10 cellular contexts compared by ENCODE assay signal in the genomic region with DNA sequence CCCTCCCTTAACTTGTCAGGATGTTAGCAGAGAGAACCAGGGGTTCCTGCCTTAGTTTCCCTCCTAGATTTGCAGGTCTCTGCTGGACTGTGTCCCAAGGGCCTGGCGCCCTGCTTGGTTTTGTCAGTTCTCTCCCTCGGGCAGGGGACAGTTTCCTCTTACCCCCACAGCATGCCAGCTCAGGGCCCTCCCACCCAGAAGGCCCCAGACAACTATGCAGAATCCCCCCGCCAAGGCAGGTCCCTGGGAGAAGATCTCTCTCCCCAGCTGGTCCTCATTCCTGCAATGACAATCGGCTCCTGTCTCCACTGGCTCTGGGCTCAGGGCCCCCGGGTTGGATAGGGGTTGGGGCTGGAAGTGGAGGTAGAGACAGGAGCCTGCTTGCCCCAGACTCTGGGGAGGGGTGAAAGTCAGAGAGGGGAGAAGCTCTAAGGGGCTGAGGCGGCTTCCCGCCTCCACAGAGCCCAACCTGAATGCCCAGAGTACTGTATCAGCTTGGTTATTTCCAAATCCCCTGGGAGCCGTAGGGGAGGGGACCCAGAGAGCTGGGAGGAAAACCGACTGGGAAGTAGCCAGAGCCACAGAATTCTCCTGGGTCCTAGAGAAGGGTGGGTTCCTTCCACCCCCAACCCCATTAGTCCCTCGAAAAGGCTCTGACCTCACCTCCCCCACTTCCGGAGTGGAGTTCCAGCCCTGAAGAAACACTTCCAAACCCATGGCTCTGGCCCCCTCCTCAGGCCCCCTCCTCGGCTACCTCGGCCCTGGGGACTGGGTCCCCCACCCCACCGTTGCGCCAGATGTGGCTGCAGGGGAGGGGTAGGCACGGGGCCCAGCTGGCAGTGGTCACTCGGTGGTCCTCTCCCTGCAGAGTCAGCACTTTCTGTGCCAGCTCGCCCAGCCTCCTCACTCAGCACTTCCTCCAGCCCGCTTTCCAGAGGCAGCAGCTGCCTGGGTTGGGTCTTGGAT. TPM values are rescaled to one million over a fixed set of nuclear protein-coding genes. Genes with fewer than 3 reads are reported as not detected.
DNase-seq lines count a peak whose midpoint lies in the region; ATAC-seq and TF ChIP-seq lines count a peak whose summit lies in the region.
"Had no signal": no experiment of that assay in that cellular context is flagged by ENCODE, and none has a peak within 500 bp of the region (broad histone marks: within the 10 kb centered on the region; RNA-seq: fewer than 3 reads in every experiment).

No MANE protein-coding gene starts in this region.

- H3K4me3 ChIP-seq in duodenal mucosa (ENCODE audit: low read depth in 1 of 2, low read length in 2 of 2): no peak overlapping the region
- H3K4me3 ChIP-seq: GM12878 had no signal

- no peaks in the 10 kb centered on the region for H3K27me3 ChIP-seq in CD4-positive, alpha-beta T cell (ENCODE audit: control insufficient read depth, insufficient read depth, low read length)
- H3K27me3 ChIP-seq in duodenal mucosa (ENCODE audit: control insufficient read depth in 1 of 2, insufficient read depth in 2 of 2, low read length in 2 of 2): no peaks in the 10 kb centered on the region

- peaks cover 27 to 43% of the 10 kb centered on the region in 2 donors for H3K4me1 ChIP-seq in duodenal mucosa (ENCODE audit: control insufficient read depth in 1 of 2, insufficient read depth in 2 of 2, low read length in 2 of 2)

- intact Hi-C loops in CD4-positive, alpha-beta T cell (cut with DNase I, micrococcal nuclease): no loop called here

- peak overlapping the region; percentile 49 for H3K27ac Mint-ChIP-seq in CD4-positive, alpha-beta T cell
- no peak overlapping the region for H3K27ac Mint-ChIP-seq in T-helper 2 cell treated with Interferon-gamma antibody and Interleukin-4, amounts not matched to agents 5 μg/mL and 100 μg/mL, for 36 hours

- H3K36me3 ChIP-seq in duodenal mucosa (ENCODE audit: control insufficient read depth in 1 of 2, insufficient read depth in 2 of 2, low read length in 2 of 2): no peaks in the 10 kb centered on the region

- H3K27ac ChIP-seq in CD4-positive, alpha-beta T cell (ENCODE audit: low read depth, low read length): no peak overlapping the region
- peak overlapping the region; percentile 42 for H3K27ac ChIP-seq in duodenal mucosa (ENCODE audit: low read depth, low read length)

- no peak for DNase-seq in CD4-positive, alpha-beta T cell
- DNase-seq in NCI-H1694 treated with DMSO at 0.1 percent for 48 hours (lab: John Stamatoyannopoulos, UW) (peak; percentile 26), myocyte (ENCODE audit: low read depth) (peak; percentile 80), NAMALWA (ENCODE audit: low spot score) (no peak), cerebellar nuclear complex (lab: John Stamatoyannopoulos, UW) (no peak), NCI-H2196 treated with DMSO at 0.1 percent for 48 hours (lab: John Stamatoyannopoulos, UW; ENCODE audit: unreplicated experiment) (no peak)
- no peak for DNase-seq in T-helper 2 cell treated with Interferon-gamma antibody and Interleukin-4, amounts not matched to agents 5 μg/mL and 100 μg/mL, for 36 hours (ENCODE audit: low spot score)
- DNase-seq: activated naive CD4-positive, alpha-beta T cell treated with anti-CD3 and anti-CD28 coated beads, Interleukin-2, amount 50 U/mL, for 16 hours had no signal

- CTCF ChIA-PET in CD4-positive, alpha-beta T cell (lab: Charles Lee): interaction anchor here (1.0 kb wide), 1 partner anchor 18 kb away, joined by 3 read pairs; no protein-coding TSS in a partner anchor

- peaks cover 47% of the 10 kb centered on the region for H3K4me1 Mint-ChIP-seq in CD4-positive, alpha-beta T cell (ENCODE audit: low read depth)
- peaks cover 31% of the 10 kb centered on the region for H3K4me1 Mint-ChIP-seq in T-helper 2 cell treated with Interferon-gamma antibody and Interleukin-4, amounts not matched to agents 5 μg/mL and 100 μg/mL, for 36 hours (ENCODE audit: low read depth)

- no peaks in the 10 kb centered on the region for H3K9me3 Mint-ChIP-seq in CD4-positive, alpha-beta T cell
- peaks cover 14% of the 10 kb centered on the region for H3K9me3 Mint-ChIP-seq in T-helper 2 cell treated with Interferon-gamma antibody and Interleukin-4, amounts not matched to agents 5 μg/mL and 100 μg/mL, for 36 hours

- TF ChIP-seq CTCF in CD4-positive, alpha-beta T cell (IDR thresholded peaks at IDR 0.05): no peak

- H3K27me3 Mint-ChIP-seq in CD4-positive, alpha-beta T cell: no peaks in the 10 kb centered on the region
- H3K27me3 Mint-ChIP-seq in T-helper 2 cell treated with Interferon-gamma antibody and Interleukin-4, amounts not matched to agents 5 μg/mL and 100 μg/mL, for 36 hours (ENCODE audit: low read depth): peaks cover 6% of the 10 kb centered on the region

- no peak for ATAC-seq in CD4-positive, alpha-beta T cell (ENCODE audit: poor library complexity)
- ATAC-seq: GM12878 had no signal

- POLR2A ChIA-PET in CD4-positive, alpha-beta T cell (lab: Charles Lee): no interaction called here

- no peak overlapping the region for H3K4me3 Mint-ChIP-seq in CD4-positive, alpha-beta T cell
- H3K4me3 Mint-ChIP-seq in T-helper 2 cell treated with Interferon-gamma antibody and Interleukin-4, amounts not matched to agents 5 μg/mL and 100 μg/mL, for 36 hours: no peak overlapping the region

- H3K9ac ChIP-seq in duodenal mucosa (ENCODE audit: low read depth in 1 of 2, low read length in 2 of 2): no peak overlapping the region

- H3K36me3 Mint-ChIP-seq in CD4-positive, alpha-beta T cell (ENCODE audit: low read depth): peaks cover 29% of the 10 kb centered on the region
- peaks cover 11% of the 10 kb centered on the region for H3K36me3 Mint-ChIP-seq in T-helper 2 cell treated with Interferon-gamma antibody and Interleukin-4, amounts not matched to agents 5 μg/mL and 100 μg/mL, for 36 hours (ENCODE audit: low read depth)

- H3K9me3 ChIP-seq in CD4-positive, alpha-beta T cell (ENCODE audit: control insufficient read depth, low read length): no peaks in the 10 kb centered on the region
- H3K9me3 ChIP-seq in duodenal mucosa (ENCODE audit: control insufficient read depth in 1 of 2, low read length in 2 of 2): no peaks in the 10 kb centered on the region

RNA-seq across cellular contexts. Expression of gene LOXL1, which starts 3.8 kb away (rescaled TPM):
- 1 to 10 TPM; 3.0 to 3.5 TPM for total RNA-seq in CD4-positive, alpha-beta T cell
- 129 and 136 TPM in 2 replicates for total RNA-seq in myocyte
- polyA plus RNA-seq in myocyte (2012): 758 TPM

RNA-seq across cellular contexts. Expression of gene TBC1D21, which starts 49.1 kb away (rescaled TPM):
- total RNA-seq in CD4-positive, alpha-beta T cell: not detected
- not detected in 2 replicates for total RNA-seq in myocyte
- not detected for polyA plus RNA-seq in myocyte (2012)
- total RNA-seq: GM12878 had no signal
- polyA plus RNA-seq: GM12878 had no signal

Comparison
In these comparisons a context has a peak if more than half of its experiments do, and no peak if none do; other contexts are left out.
1. DNase-seq: peak in NCI-H1694 treated with DMSO at 0.1 percent for 48 hours (single experiment) and myocyte (single experiment); none in CD4-positive, alpha-beta T cell (0 of 10), NAMALWA (single experiment), cerebellar nuclear complex (0 of 2), T-helper 2 cell treated with Interferon-gamma antibody and Interleukin-4, amounts not matched to agents 5 μg/mL and 100 μg/mL, for 36 hours (single experiment) and NCI-H2196 treated with DMSO at 0.1 percent for 48 hours (single experiment).
2. RNA of gene LOXL1, which starts 3.8 kb away (total RNA-seq): 129 to 136 TPM in myocyte; 3.0 to 3.5 TPM in CD4-positive, alpha-beta T cell; every median in the first group is over 10 times any median in the second.